In the genomic region with DNA sequence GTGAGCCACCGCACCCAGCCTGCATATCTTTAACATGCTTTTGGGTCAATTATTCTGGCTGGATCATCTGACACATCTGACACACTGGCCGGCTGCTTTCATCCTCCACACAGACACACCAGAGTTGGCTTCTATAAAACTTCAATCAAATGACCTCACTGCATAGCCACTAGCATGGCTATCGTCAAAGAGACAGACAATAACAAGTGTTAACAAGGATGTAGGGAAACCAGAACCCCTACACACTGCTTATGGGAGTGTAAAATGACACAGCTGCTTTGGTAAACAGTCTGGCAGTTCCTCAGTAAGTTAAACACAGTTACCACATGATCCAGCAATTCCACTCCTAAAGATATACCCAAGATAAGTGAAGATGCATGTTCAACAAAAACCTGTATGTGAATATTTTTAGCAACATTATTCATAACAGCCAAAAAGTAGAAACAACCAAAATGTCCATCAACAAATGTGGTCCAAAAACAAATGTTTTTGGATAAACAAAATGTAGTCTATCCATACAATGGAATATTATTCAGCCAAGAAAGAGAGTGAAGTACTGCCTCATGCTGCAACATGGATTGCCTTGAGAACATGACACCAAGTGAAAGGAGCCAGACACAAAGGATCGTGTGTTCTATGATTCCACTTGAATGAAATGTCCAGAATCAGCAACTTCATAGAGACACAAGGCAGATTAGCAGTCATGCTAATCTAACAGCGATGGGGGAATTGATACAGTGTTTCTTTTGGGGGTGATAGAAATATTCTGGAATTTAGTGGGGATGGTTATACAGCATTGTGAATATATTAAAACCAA, we compare ENCODE assay signal across 1 cellular context.
TF ChIP-seq lines count a peak whose summit lies in the region.

No MANE protein-coding gene starts in this region.

TF ChIP-seq in WTC11, 78 proteins besides CTCF, POLR2A, EP300 and RAD21 (continued from another document):
- TF ChIP-seq, protein P1, sequence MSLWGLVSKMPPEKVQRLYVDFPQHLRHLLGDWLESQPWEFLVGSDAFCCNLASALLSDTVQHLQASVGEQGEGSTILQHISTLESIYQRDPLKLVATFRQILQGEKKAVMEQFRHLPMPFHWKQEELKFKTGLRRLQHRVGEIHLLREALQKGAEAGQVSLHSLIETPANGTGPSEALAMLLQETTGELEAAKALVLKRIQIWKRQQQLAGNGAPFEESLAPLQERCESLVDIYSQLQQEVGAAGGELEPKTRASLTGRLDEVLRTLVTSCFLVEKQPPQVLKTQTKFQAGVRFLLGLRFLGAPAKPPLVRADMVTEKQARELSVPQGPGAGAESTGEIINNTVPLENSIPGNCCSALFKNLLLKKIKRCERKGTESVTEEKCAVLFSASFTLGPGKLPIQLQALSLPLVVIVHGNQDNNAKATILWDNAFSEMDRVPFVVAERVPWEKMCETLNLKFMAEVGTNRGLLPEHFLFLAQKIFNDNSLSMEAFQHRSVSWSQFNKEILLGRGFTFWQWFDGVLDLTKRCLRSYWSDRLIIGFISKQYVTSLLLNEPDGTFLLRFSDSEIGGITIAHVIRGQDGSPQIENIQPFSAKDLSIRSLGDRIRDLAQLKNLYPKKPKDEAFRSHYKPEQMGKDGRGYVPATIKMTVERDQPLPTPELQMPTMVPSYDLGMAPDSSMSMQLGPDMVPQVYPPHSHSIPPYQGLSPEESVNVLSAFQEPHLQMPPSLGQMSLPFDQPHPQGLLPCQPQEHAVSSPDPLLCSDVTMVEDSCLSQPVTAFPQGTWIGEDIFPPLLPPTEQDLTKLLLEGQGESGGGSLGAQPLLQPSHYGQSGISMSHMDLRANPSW (CRISPR knock-in tag; conservative IDR thresholded peaks at IDR 0.05; ENCODE audit: low read depth): no peak
- TF ChIP-seq SMAD4 (CRISPR knock-in tag; IDR thresholded peaks at IDR 0.05) (no peak), MYBL2 (CRISPR knock-in tag; IDR thresholded peaks at IDR 0.05) (no peak)
- TF ChIP-seq, protein P2, sequence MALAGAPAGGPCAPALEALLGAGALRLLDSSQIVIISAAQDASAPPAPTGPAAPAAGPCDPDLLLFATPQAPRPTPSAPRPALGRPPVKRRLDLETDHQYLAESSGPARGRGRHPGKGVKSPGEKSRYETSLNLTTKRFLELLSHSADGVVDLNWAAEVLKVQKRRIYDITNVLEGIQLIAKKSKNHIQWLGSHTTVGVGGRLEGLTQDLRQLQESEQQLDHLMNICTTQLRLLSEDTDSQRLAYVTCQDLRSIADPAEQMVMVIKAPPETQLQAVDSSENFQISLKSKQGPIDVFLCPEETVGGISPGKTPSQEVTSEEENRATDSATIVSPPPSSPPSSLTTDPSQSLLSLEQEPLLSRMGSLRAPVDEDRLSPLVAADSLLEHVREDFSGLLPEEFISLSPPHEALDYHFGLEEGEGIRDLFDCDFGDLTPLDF (CRISPR knock-in tag; IDR thresholded peaks at IDR 0.05): no peak
TF ChIP-seq in WTC11: peak in this region for 0.
